Comparison of ENCODE assay signal across 8 cellular contexts in genomic region chr19:14450168-14450874, GRCh38. TPM values are rescaled to one million over a fixed set of nuclear protein-coding genes. Genes with fewer than 3 reads are reported as not detected.
DNase-seq lines count a peak whose midpoint lies in the region; ATAC-seq and TF ChIP-seq lines count a peak whose summit lies in the region.

No MANE protein-coding gene starts in this region.

- H3K4me3 ChIP-seq in coronary artery, result no peak overlapping the region

- no peak for TF ChIP-seq CTCF in coronary artery (IDR thresholded peaks at IDR 0.05)

- no peak overlapping the region for H3K27ac ChIP-seq in coronary artery

- DNase-seq in Caki2 (ENCODE audit: low read depth), result peak; percentile 91
- DNase-seq in Kasumi-1 (lab: John Stamatoyannopoulos, UW), result peak; percentile 67 to 69
- peak; percentile 86 to 87 for DNase-seq in erythroblast (lab: John Stamatoyannopoulos, UW)
- peak; percentile 60 to 84 (median 75) for DNase-seq in stimulated activated CD4-positive, alpha-beta T cell treated with anti-CD3 and anti-CD28 coated beads, TNF-alpha, amount 100 ng/mL, for 48 hours (ENCODE audit: low read depth in 3 of 3)
- no peak for DNase-seq in NCI-H1105 treated with DMSO at 0.1 percent for 48 hours (lab: John Stamatoyannopoulos, UW)
- DNase-seq in coronary artery (ENCODE audit: low spot score), result no peak

- peak; percentile 63 to 76 for ATAC-seq in activated CD4-positive, CD25-positive, alpha-beta regulatory T cell treated with anti-CD3 and anti-CD28 coated beads, Interleukin-2, amount 50 U/mL, for 24 hours
- ATAC-seq in GM18867 (IDR thresholded peaks at IDR 0.05; ENCODE audit: unreplicated experiment), result no peak

- in situ Hi-C loops in Caki2 (cut with HindIII; ENCODE audit: low pct_unique_long_range_greater_than_20kb, low sequenced_read_pairs), result no loop called here

- no peak for TF ChIP-seq POLR2A in erythroblast (IDR thresholded peaks at IDR 0.05; ENCODE audit: low read length)

RNA-seq across cellular contexts. Expression of gene PKN1, which starts 17.2 kb away (rescaled TPM):
- total RNA-seq in Caki2 (2014; rRNA removed; shearing (Covaris generic); ENCODE audit: low replicate concordance), result 198 and 223 TPM in 2 replicates

RNA-seq across cellular contexts. Expression of gene PTGER1, which starts 24.8 kb away (rescaled TPM):
- 0.24 TPM in 1 of 2 replicates, not detected in the other for total RNA-seq in Caki2 (2014; rRNA removed; shearing (Covaris generic); ENCODE audit: low replicate concordance)

RNA-seq across cellular contexts. Expression of gene DDX39A, which starts 31.2 kb away (rescaled TPM):
- 165 and 194 TPM in 2 replicates for total RNA-seq in Caki2 (2014; rRNA removed; shearing (Covaris generic); ENCODE audit: low replicate concordance)

RNA-seq across cellular contexts. Expression of gene GIPC1, which starts 45.6 kb away (rescaled TPM):
- 321 and 340 TPM in 2 replicates for total RNA-seq in Caki2 (2014; rRNA removed; shearing (Covaris generic); ENCODE audit: low replicate concordance)

Comparison
In these comparisons a context has a peak if more than half of its experiments do, and no peak if none do; other contexts are left out.
1. DNase-seq: peak in Caki2 (single experiment), Kasumi-1 (2 of 2), erythroblast (2 of 2) and stimulated activated CD4-positive, alpha-beta T cell treated with anti-CD3 and anti-CD28 coated beads, TNF-alpha, amount 100 ng/mL, for 48 hours (3 of 3); none in NCI-H1105 treated with DMSO at 0.1 percent for 48 hours (single experiment) and coronary artery (single experiment).